ENCODE assay signal across 21 cellular contexts in genomic region chr17:13403982-13404931, GRCh38.
"Had no signal": no experiment of that assay in that cellular context is flagged by ENCODE, and none has a peak within 500 bp of the region (broad histone marks: within the 10 kb centered on the region; RNA-seq: fewer than 3 reads in every experiment).

No MANE protein-coding gene starts in this region.

- DNase-seq: activated CD4-positive, alpha-beta memory T cell treated with anti-CD3 and anti-CD28 coated beads for 36 hours; activated CD4-positive, alpha-beta T cell treated with anti-CD3 and anti-CD28 coated beads for 48 hours; activated naive CD4-positive, alpha-beta T cell treated with Interleukin-2 at 50 U/mL for 16 hours; activated naive CD8-positive, alpha-beta T cell treated with anti-CD3 and anti-CD28 coated beads for 36 hours; activated T-cell treated with anti-CD3 and anti-CD28 coated beads, Interleukin-2, amount 50 U/mL, for 48 hours; cortex of kidney; foreskin keratinocyte; hippocampal formation; lower lobe of right lung; mesendoderm; mucosa of descending colon; nephron progenitor cell; nucleus accumbens; sigmoid colon; stimulated activated CD4-positive, alpha-beta T cell treated with anti-CD3 and anti-CD28 coated beads, Interleukin-4, amount 100 ng/mL, for 1 hour; stimulated activated naive CD4-positive, alpha-beta T cell treated with Interleukin-2 at 50 U/mL for 16 hours; T1000 had no signal

- H3K36me3 Mint-ChIP-seq: activated CD4-positive, alpha-beta memory T cell treated with anti-CD3 and anti-CD28 coated beads for 36 hours; activated naive CD8-positive, alpha-beta T cell treated with anti-CD3 and anti-CD28 coated beads for 36 hours; type B pancreatic cell had no signal

- H3K4me2 ChIP-seq: smooth muscle cell had no signal

- H3K27me3 Mint-ChIP-seq: type B pancreatic cell had no signal

- H3K4me1 Mint-ChIP-seq: activated naive CD8-positive, alpha-beta T cell treated with anti-CD3 and anti-CD28 coated beads for 36 hours had no signal

- H3K36me3 ChIP-seq: lower lobe of right lung, sigmoid colon, thoracic aorta, vagina had no signal

- ATAC-seq: foreskin keratinocyte, lower lobe of right lung, mucosa of descending colon had no signal

- H3K27ac ChIP-seq: foreskin keratinocyte, lower lobe of right lung, sigmoid colon, thoracic aorta, vagina had no signal

- H3K4me1 ChIP-seq: foreskin keratinocyte, lower lobe of right lung, sigmoid colon, vagina had no signal

- H3K27ac Mint-ChIP-seq: activated CD4-positive, alpha-beta memory T cell treated with anti-CD3 and anti-CD28 coated beads for 36 hours; activated naive CD8-positive, alpha-beta T cell treated with anti-CD3 and anti-CD28 coated beads for 36 hours; nephron progenitor cell; type B pancreatic cell had no signal

- H3K9me3 ChIP-seq: lower lobe of right lung, mucosa of descending colon, sigmoid colon, thoracic aorta, vagina had no signal

- H3K4me3 ChIP-seq: lower lobe of right lung, mucosa of descending colon, sigmoid colon, smooth muscle cell, thoracic aorta, vagina had no signal

- H3K27me3 ChIP-seq: foreskin keratinocyte, sigmoid colon, vagina had no signal

- H3K9me3 Mint-ChIP-seq: activated CD4-positive, alpha-beta memory T cell treated with anti-CD3 and anti-CD28 coated beads for 36 hours; activated naive CD8-positive, alpha-beta T cell treated with anti-CD3 and anti-CD28 coated beads for 36 hours; nephron progenitor cell; type B pancreatic cell had no signal

- H3K4me3 Mint-ChIP-seq: activated CD4-positive, alpha-beta memory T cell treated with anti-CD3 and anti-CD28 coated beads for 36 hours; activated naive CD8-positive, alpha-beta T cell treated with anti-CD3 and anti-CD28 coated beads for 36 hours; nephron progenitor cell; type B pancreatic cell had no signal
